In the genomic region with DNA sequence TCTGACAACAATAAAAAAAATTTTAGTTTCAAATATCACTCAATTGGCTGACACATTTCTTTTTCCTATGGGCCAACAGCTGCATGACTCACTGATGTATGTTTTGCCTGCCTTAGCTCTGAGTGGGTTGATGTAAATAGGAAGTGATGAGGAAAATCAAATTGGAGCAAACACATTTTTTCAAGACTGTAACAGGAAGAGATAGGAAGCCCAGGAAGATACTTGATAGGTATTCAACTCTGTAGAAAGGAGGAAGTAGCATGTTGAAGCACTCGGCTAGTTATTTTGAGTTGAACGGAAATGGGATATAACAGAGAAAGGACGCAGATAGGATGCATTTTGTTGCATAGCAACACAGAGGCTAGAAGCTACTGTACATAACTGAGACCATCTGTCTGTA, we compare ENCODE assay signal across 1 cellular context.
TF ChIP-seq lines count a peak whose summit lies in the region.

No MANE protein-coding gene starts in this region.

TF ChIP-seq in SK-N-SH, 30 proteins besides CTCF, POLR2A, EP300 and RAD21 (continued from another document):
- TF ChIP-seq, protein P1, sequence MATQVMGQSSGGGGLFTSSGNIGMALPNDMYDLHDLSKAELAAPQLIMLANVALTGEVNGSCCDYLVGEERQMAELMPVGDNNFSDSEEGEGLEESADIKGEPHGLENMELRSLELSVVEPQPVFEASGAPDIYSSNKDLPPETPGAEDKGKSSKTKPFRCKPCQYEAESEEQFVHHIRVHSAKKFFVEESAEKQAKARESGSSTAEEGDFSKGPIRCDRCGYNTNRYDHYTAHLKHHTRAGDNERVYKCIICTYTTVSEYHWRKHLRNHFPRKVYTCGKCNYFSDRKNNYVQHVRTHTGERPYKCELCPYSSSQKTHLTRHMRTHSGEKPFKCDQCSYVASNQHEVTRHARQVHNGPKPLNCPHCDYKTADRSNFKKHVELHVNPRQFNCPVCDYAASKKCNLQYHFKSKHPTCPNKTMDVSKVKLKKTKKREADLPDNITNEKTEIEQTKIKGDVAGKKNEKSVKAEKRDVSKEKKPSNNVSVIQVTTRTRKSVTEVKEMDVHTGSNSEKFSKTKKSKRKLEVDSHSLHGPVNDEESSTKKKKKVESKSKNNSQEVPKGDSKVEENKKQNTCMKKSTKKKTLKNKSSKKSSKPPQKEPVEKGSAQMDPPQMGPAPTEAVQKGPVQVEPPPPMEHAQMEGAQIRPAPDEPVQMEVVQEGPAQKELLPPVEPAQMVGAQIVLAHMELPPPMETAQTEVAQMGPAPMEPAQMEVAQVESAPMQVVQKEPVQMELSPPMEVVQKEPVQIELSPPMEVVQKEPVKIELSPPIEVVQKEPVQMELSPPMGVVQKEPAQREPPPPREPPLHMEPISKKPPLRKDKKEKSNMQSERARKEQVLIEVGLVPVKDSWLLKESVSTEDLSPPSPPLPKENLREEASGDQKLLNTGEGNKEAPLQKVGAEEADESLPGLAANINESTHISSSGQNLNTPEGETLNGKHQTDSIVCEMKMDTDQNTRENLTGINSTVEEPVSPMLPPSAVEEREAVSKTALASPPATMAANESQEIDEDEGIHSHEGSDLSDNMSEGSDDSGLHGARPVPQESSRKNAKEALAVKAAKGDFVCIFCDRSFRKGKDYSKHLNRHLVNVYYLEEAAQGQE (IDR thresholded peaks at IDR 0.05; ENCODE audit: low read depth, low read length), result no peak
- TF ChIP-seq, protein P2, sequence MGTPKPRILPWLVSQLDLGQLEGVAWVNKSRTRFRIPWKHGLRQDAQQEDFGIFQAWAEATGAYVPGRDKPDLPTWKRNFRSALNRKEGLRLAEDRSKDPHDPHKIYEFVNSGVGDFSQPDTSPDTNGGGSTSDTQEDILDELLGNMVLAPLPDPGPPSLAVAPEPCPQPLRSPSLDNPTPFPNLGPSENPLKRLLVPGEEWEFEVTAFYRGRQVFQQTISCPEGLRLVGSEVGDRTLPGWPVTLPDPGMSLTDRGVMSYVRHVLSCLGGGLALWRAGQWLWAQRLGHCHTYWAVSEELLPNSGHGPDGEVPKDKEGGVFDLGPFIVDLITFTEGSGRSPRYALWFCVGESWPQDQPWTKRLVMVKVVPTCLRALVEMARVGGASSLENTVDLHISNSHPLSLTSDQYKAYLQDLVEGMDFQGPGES (IDR thresholded peaks at IDR 0.05; ENCODE audit: low read depth, low read length), result no peak
- peak; percentile 63 for TF ChIP-seq FOSL2 (IDR thresholded peaks at IDR 0.05; ENCODE audit: borderline replicate concordance, low read depth)
- no peak for TF ChIP-seq MXI1 (IDR thresholded peaks at IDR 0.05; ENCODE audit: low read depth, low read length)
